1 cellular context compared by ENCODE assay signal in genomic region chr5:162768962-162769464, GRCh38.
TF ChIP-seq lines count a peak whose summit lies in the region.

No MANE protein-coding gene starts in this region.

TF ChIP-seq in GM12878, 131 proteins besides CTCF, POLR2A, EP300 and RAD21 (continued from another document):
- TF ChIP-seq CUX1 (IDR thresholded peaks at IDR 0.05; ENCODE audit: insufficient replicate concordance, low read depth, low read length) (peak; percentile 81), PKNOX1 (IDR thresholded peaks at IDR 0.05) (0 out of 2 replicates have a peak, but pooled peaks have one; percentile 10), MTA2 (IDR thresholded peaks at IDR 0.05; ENCODE audit: low read depth) (peak; percentile 90)
